In genomic region chr2:120910956-120911951, GRCh38 we compare ENCODE assay signal across 12 cellular contexts.
DNase-seq lines count a peak whose midpoint lies in the region; ATAC-seq, FAIRE-seq and TF ChIP-seq lines count a peak whose summit lies in the region.
"Had no signal": no experiment of that assay in that cellular context is flagged by ENCODE, and none has a peak within 500 bp of the region (broad histone marks: within the 10 kb centered on the region; RNA-seq: fewer than 3 reads in every experiment).

No MANE protein-coding gene starts in this region.

- CTCF ChIA-PET in MCF 10A (lab: Yijun Ruan, JAX) = interaction anchor here (0.6 to 0.9 kb wide), 3 partner anchors 69 to 221 kb away, joined by 3 to 4 read pairs (median 4); no protein-coding TSS in a partner anchor
- CTCF ChIA-PET in mammary epithelial cell (lab: Charles Lee; ENCODE audit: low non-redundant PET) = no interaction called here

- dilution Hi-C loops in mammary epithelial cell (cut with HindIII; ENCODE audit: low sequenced_read_pairs) = loop anchor here (5.0 kb wide), 1 partner anchor 361 kb away; no protein-coding TSS in a partner anchor

- peaks cover 2% of the 10 kb centered on the region for H3K27me3 ChIP-seq in mammary epithelial cell (ENCODE audit: insufficient read depth, low read length)
- H3K27me3 ChIP-seq in adipocyte (replicated peaks; ENCODE audit: control insufficient read depth, insufficient read depth, low read length) = no peaks in the 10 kb centered on the region
- no peaks in the 10 kb centered on the region for H3K27me3 ChIP-seq in upper lobe of left lung
- H3K27me3 ChIP-seq: body of pancreas had no signal

- DNase-seq in MCF 10A (ENCODE audit: unreplicated experiment) = peak; percentile 60
- no peak for DNase-seq in mammary epithelial cell
- peak; percentile 38 for DNase-seq in adipocyte (ENCODE audit: low read depth)
- DNase-seq in kidney = peak; percentile 32
- no peak for DNase-seq in upper lobe of left lung
- DNase-seq in cerebellar cortex (ENCODE audit: low spot score) = no peak
- no peak for DNase-seq in stimulated activated CD4-positive, alpha-beta T cell treated with anti-CD3 and anti-CD28 coated beads, Interleukin-1b, Interleukin-23, amount 100 ng/mL, for 48 hours
- DNase-seq: activated CD8-positive, alpha-beta memory T cell treated with anti-CD3 and anti-CD28 coated beads for 24 hours; body of pancreas; naive thymus-derived CD4-positive, alpha-beta T cell; stimulated activated CD4-positive, alpha-beta T cell treated with anti-CD3 and anti-CD28 coated beads, Interleukin-2, amount 100 ng/mL, for 24 hours had no signal

- H3K4me3 Mint-ChIP-seq in MCF 10A (ENCODE audit: unreplicated experiment) = no peak overlapping the region
- H3K4me3 Mint-ChIP-seq: naive thymus-derived CD4-positive, alpha-beta T cell had no signal

- H3K36me3 Mint-ChIP-seq in MCF 10A (ENCODE audit: insufficient read depth, unreplicated experiment) = no peaks in the 10 kb centered on the region
- H3K36me3 Mint-ChIP-seq: naive thymus-derived CD4-positive, alpha-beta T cell had no signal

- H3K27me3 Mint-ChIP-seq in MCF 10A (ENCODE audit: insufficient read depth, unreplicated experiment) = no peaks in the 10 kb centered on the region
- H3K27me3 Mint-ChIP-seq: naive thymus-derived CD4-positive, alpha-beta T cell had no signal

- POLR2A ChIA-PET in MCF 10A (lab: Yijun Ruan, JAX) = interaction anchor here (1.0 to 1.7 kb wide), 2 partner anchors 48 to 67 kb away, joined by 3 to 5 read pairs; no protein-coding TSS in a partner anchor

- intact Hi-C loops in MCF 10A (cut with micrococcal nuclease) (no loop called here), mammary epithelial cell (cut with micrococcal nuclease) (no loop called here), kidney (cut with DNase I) (no loop called here)

- TF ChIP-seq CTCF in MCF 10A (IDR thresholded peaks at IDR 0.05; ENCODE audit: unreplicated experiment) = no peak
- TF ChIP-seq CTCF in mammary epithelial cell (conservative IDR thresholded peaks at IDR 0.05 in 1 of 2, IDR thresholded peaks at IDR 0.05 in 1 of 2; ENCODE audit: extremely low read depth in 1 of 2, insufficient read depth in 1 of 2, low read depth in 1 of 2, low read length in 2 of 2) = no peak
- TF ChIP-seq CTCF in kidney (IDR thresholded peaks at IDR 0.05; ENCODE audit: borderline replicate concordance, extremely low read depth, insufficient read depth) = no peak
- no peak for TF ChIP-seq CTCF in upper lobe of left lung (IDR thresholded peaks at IDR 0.05)

- peaks cover 44% of the 10 kb centered on the region for H3K4me1 Mint-ChIP-seq in MCF 10A (ENCODE audit: insufficient read depth, unreplicated experiment)
- H3K4me1 Mint-ChIP-seq: naive thymus-derived CD4-positive, alpha-beta T cell had no signal

- H2AFZ ChIP-seq in mammary epithelial cell (ENCODE audit: low read depth, low read length) = no peak overlapping the region

- H3K79me2 ChIP-seq in mammary epithelial cell (ENCODE audit: insufficient read depth, low read length) = no peaks in the 10 kb centered on the region

- H3K36me3 ChIP-seq in mammary epithelial cell (ENCODE audit: insufficient read depth, low read length) = no peaks in the 10 kb centered on the region
- H3K36me3 ChIP-seq in adipocyte (ENCODE audit: control insufficient read depth, insufficient read depth, low read length, severe bottlenecking) = no peaks in the 10 kb centered on the region
- no peaks in the 10 kb centered on the region for H3K36me3 ChIP-seq in kidney (ENCODE audit: control insufficient read depth in 1 of 2, insufficient read depth in 2 of 2, low read length in 2 of 2)
- no peaks in the 10 kb centered on the region for H3K36me3 ChIP-seq in upper lobe of left lung

- H3K27ac ChIP-seq in mammary epithelial cell (ENCODE audit: insufficient read depth, low read depth, low read length) = no peak overlapping the region
- no peak overlapping the region for H3K27ac ChIP-seq in kidney (ENCODE audit: low read depth in 2 of 2, low read length in 2 of 2)
- peak overlapping the region in 3 of 4 donors; percentile 12 to 76 (median 72) for H3K27ac ChIP-seq in upper lobe of left lung
- H3K27ac ChIP-seq: body of pancreas had no signal

- peak in 1 of 2 donors; percentile 2 for ATAC-seq in upper lobe of left lung (ENCODE audit: low FRiP score in 2 of 2)
- ATAC-seq in GM21717 (IDR thresholded peaks at IDR 0.05; ENCODE audit: unreplicated experiment) = no peak
- ATAC-seq: body of pancreas; naive thymus-derived CD4-positive, alpha-beta T cell had no signal

- BruUV-seq in MCF 10A (replicated peaks; lab: Mats Ljungman, UMichigan) (no TSS peak), mammary epithelial cell (replicated peaks; lab: Mats Ljungman, UMichigan) (no TSS peak)

- FAIRE-seq in kidney (lab: Jason Lieb, UNC) = no peak

- TF ChIP-seq POLR2A in upper lobe of left lung (IDR thresholded peaks at IDR 0.05) = no peak

- H3K4me3 ChIP-seq in mammary epithelial cell (replicated peaks in 1 of 3; ENCODE audit: insufficient read depth in 1 of 3, low read depth in 2 of 3, low read length in 3 of 3) (no peak overlapping the region), adipocyte (ENCODE audit: low read length) (no peak overlapping the region), kidney (ENCODE audit: low read length in 2 of 2) (no peak overlapping the region), upper lobe of left lung (no peak overlapping the region)
- H3K4me3 ChIP-seq: body of pancreas had no signal

- H3K9ac ChIP-seq in mammary epithelial cell (ENCODE audit: insufficient read depth, low read length) (no peak overlapping the region), adipocyte (ENCODE audit: low read length) (peak overlapping the region; percentile 43), kidney (ENCODE audit: low read length in 2 of 2) (no peak overlapping the region)

- H3K4me1 ChIP-seq in mammary epithelial cell (ENCODE audit: insufficient read depth, low read length) (peaks cover 17% of the 10 kb centered on the region), adipocyte (ENCODE audit: control insufficient read depth, insufficient read depth, low read length) (peaks cover 43% of the 10 kb centered on the region), kidney (ENCODE audit: control insufficient read depth in 1 of 2, insufficient read depth in 1 of 2, low read depth in 1 of 2, low read length in 2 of 2) (peaks cover 0 to 15% of the 10 kb centered on the region in 2 donors), upper lobe of left lung (peaks cover 23 to 42% (median 32%) of the 10 kb centered on the region in 4 donors)

- WGBS in mammary epithelial cell (ENCODE audit: low coverage, missing lambda C conversion rate) = 81% methylated on average over 12 of the region's 16 CpGs
- WGBS in upper lobe of left lung, 2 donors = 71 to 75% methylated on average over 15 to 16 of the region's 16 CpGs

- H3K9me3 ChIP-seq in mammary epithelial cell (replicated peaks; ENCODE audit: insufficient read depth, low read length) = no peaks in the 10 kb centered on the region
- H3K9me3 ChIP-seq in adipocyte (ENCODE audit: control insufficient read depth, low read length) = no peaks in the 10 kb centered on the region
- H3K9me3 ChIP-seq in kidney (ENCODE audit: control insufficient read depth in 1 of 2, low read length in 2 of 2) = no peaks in the 10 kb centered on the region
- no peaks in the 10 kb centered on the region for H3K9me3 ChIP-seq in upper lobe of left lung
- H3K9me3 ChIP-seq: body of pancreas had no signal

- H3K27ac Mint-ChIP-seq in MCF 10A (ENCODE audit: low read depth, unreplicated experiment) = no peak overlapping the region
- H3K27ac Mint-ChIP-seq: naive thymus-derived CD4-positive, alpha-beta T cell had no signal

- H3K9me3 Mint-ChIP-seq in MCF 10A (ENCODE audit: unreplicated experiment) = no peaks in the 10 kb centered on the region

- no peak for TF ChIP-seq EP300 in upper lobe of left lung (IDR thresholded peaks at IDR 0.05)

- H4K20me1 ChIP-seq in mammary epithelial cell (ENCODE audit: insufficient read depth, low read length) = no peaks in the 10 kb centered on the region

- in situ Hi-C loops in mammary epithelial cell (cut with MboI; ENCODE audit: low sequenced_read_pairs in 2 of 2) = no loop called here

- H3K4me2 ChIP-seq in mammary epithelial cell (ENCODE audit: insufficient read depth, low read depth, low read length) = no peak overlapping the region

Comparison
In these comparisons a context has a peak if more than half of its experiments do, and no peak if none do; other contexts are left out.
1. DNase-seq: peak in MCF 10A (single experiment), adipocyte (single experiment) and kidney (single experiment); none in mammary epithelial cell (single experiment), upper lobe of left lung (0 of 2), cerebellar cortex (single experiment) and stimulated activated CD4-positive, alpha-beta T cell treated with anti-CD3 and anti-CD28 coated beads, Interleukin-1b, Interleukin-23, amount 100 ng/mL, for 48 hours (single experiment).
2. H3K27ac ChIP-seq: peak in upper lobe of left lung (3 of 4); none in mammary epithelial cell (single experiment) and kidney (0 of 2).